Comparison of ENCODE assay signal across 10 cellular contexts in genomic region chr1:29513357-29513756, GRCh38.
DNase-seq lines count a peak whose midpoint lies in the region; ATAC-seq and TF ChIP-seq lines count a peak whose summit lies in the region.
"Had no signal": no experiment of that assay in that cellular context is flagged by ENCODE, and none has a peak within 500 bp of the region (broad histone marks: within the 10 kb centered on the region; RNA-seq: fewer than 3 reads in every experiment).

No MANE protein-coding gene starts in this region.

- dilution Hi-C loops in mammary epithelial cell (cut with HindIII; ENCODE audit: low sequenced_read_pairs) = loop anchor here (10.0 kb wide), 1 partner anchor 581 kb away; no protein-coding TSS in a partner anchor

- H3K79me2 ChIP-seq in mammary epithelial cell (ENCODE audit: insufficient read depth, low read length) = no peaks in the 10 kb centered on the region

- no peak overlapping the region for H3K9ac ChIP-seq in mammary epithelial cell (ENCODE audit: insufficient read depth, low read length)

- no TSS peak for BruUV-seq in mammary epithelial cell (replicated peaks; lab: Mats Ljungman, UMichigan)

- no peak overlapping the region for H2AFZ ChIP-seq in mammary epithelial cell (ENCODE audit: low read depth, low read length)

- H3K27ac ChIP-seq in mammary epithelial cell (ENCODE audit: insufficient read depth, low read depth, low read length) (no peak overlapping the region), left lung (no peak overlapping the region)
- H3K27ac ChIP-seq: HL-60, thoracic aorta had no signal

- no peak overlapping the region for H3K4me2 ChIP-seq in mammary epithelial cell (ENCODE audit: insufficient read depth, low read depth, low read length)

- 49% methylated on average over 5 of the region's 5 CpGs for WGBS in mammary epithelial cell (ENCODE audit: low coverage, missing lambda C conversion rate)

- H3K36me3 ChIP-seq in mammary epithelial cell (ENCODE audit: insufficient read depth, low read length) = no peaks in the 10 kb centered on the region
- H3K36me3 ChIP-seq in left lung = no peaks in the 10 kb centered on the region
- H3K36me3 ChIP-seq: thoracic aorta had no signal

- no peaks in the 10 kb centered on the region for H3K4me1 ChIP-seq in mammary epithelial cell (ENCODE audit: insufficient read depth, low read length)
- no peaks in the 10 kb centered on the region for H3K4me1 ChIP-seq in left lung

- ATAC-seq in left lung (peak; percentile 97), GM21390 (IDR thresholded peaks at IDR 0.05; ENCODE audit: unreplicated experiment) (no peak), GM21619 (IDR thresholded peaks at IDR 0.05; ENCODE audit: unreplicated experiment) (no peak)

- H3K9me3 ChIP-seq in mammary epithelial cell (replicated peaks; ENCODE audit: insufficient read depth, low read length) (no peaks in the 10 kb centered on the region), left lung (no peaks in the 10 kb centered on the region)
- H3K9me3 ChIP-seq: thoracic aorta had no signal

- in situ Hi-C loops in mammary epithelial cell (cut with MboI; ENCODE audit: low sequenced_read_pairs in 2 of 2) = loop anchor here in 1 of 2 donors (10.0 to 25.0 kb wide), 3 partner anchors 191 to 1199 kb away; partner anchors contain the start of gene MATN1

- TF ChIP-seq CTCF in AG10803 (conservative IDR thresholded peaks at IDR 0.05; ENCODE audit: low read length) (peak; percentile 78), GM12874 (IDR thresholded peaks at IDR 0.05; ENCODE audit: insufficient read depth, low read depth, low read length) (peak; percentile 31; the same call in 1 of the 2 replicates), mammary epithelial cell (conservative IDR thresholded peaks at IDR 0.05 in 1 of 2, IDR thresholded peaks at IDR 0.05 in 1 of 2; ENCODE audit: extremely low read depth in 1 of 2, insufficient read depth in 1 of 2, low read depth in 1 of 2, low read length in 2 of 2) (peak; percentile 94 to 96), left lung (IDR thresholded peaks at IDR 0.05) (peak in 1 of 2 donors; percentile 17)

- no peaks in the 10 kb centered on the region for H4K20me1 ChIP-seq in mammary epithelial cell (ENCODE audit: insufficient read depth, low read length)

- DNase-seq in AG10803 (ENCODE audit: low read depth) (peak; percentile 67), NCI-H2196 (lab: John Stamatoyannopoulos, UW; ENCODE audit: unreplicated experiment) (peak; percentile 58), mammary epithelial cell (peak; percentile 67), left lung (no peak), retina (no peak)

- intact Hi-C loops in mammary epithelial cell (cut with micrococcal nuclease) = loop anchor here (1.0 to 5.0 kb wide), 11 partner anchors 134 to 1195 kb away; partner anchors contain the start of gene PTPRU
- intact Hi-C loops in left lung (cut with DNase I) = no loop called here

- no peak overlapping the region for H3K4me3 ChIP-seq in AG10803 (ENCODE audit: low read length)
- no peak overlapping the region for H3K4me3 ChIP-seq in mammary epithelial cell (replicated peaks in 1 of 3; ENCODE audit: insufficient read depth in 1 of 3, low read depth in 2 of 3, low read length in 3 of 3)
- no peak overlapping the region for H3K4me3 ChIP-seq in left lung
- H3K4me3 ChIP-seq: thoracic aorta had no signal

- CTCF ChIA-PET in mammary epithelial cell (lab: Charles Lee; ENCODE audit: low non-redundant PET) = no interaction called here

- H3K27me3 ChIP-seq in mammary epithelial cell (ENCODE audit: insufficient read depth, low read length) (no peaks in the 10 kb centered on the region), left lung (peaks cover 0 to 12% of the 10 kb centered on the region in 2 donors)

Comparison
In these comparisons a context has a peak if more than half of its experiments do, and no peak if none do; other contexts are left out.
1. DNase-seq: peak in AG10803 (single experiment), NCI-H2196 (single experiment) and mammary epithelial cell (single experiment); none in left lung (0 of 2) and retina (single experiment).